ENCODE assay signal across 1 cellular context in genomic region chr4:186240452-186240847, GRCh38.
TF ChIP-seq lines count a peak whose summit lies in the region.

No MANE protein-coding gene starts in this region.

TF ChIP-seq in GM23338, 12 proteins besides CTCF, POLR2A, EP300 and RAD21 (continued from another document):
- TF ChIP-seq, protein P1, sequence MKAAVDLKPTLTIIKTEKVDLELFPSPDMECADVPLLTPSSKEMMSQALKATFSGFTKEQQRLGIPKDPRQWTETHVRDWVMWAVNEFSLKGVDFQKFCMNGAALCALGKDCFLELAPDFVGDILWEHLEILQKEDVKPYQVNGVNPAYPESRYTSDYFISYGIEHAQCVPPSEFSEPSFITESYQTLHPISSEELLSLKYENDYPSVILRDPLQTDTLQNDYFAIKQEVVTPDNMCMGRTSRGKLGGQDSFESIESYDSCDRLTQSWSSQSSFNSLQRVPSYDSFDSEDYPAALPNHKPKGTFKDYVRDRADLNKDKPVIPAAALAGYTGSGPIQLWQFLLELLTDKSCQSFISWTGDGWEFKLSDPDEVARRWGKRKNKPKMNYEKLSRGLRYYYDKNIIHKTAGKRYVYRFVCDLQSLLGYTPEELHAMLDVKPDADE (IDR thresholded peaks at IDR 0.05) = no peak
- TF ChIP-seq EZH2 (IDR thresholded peaks at IDR 0.05; ENCODE audit: low read depth, unreplicated experiment) (no peak), JUNB (IDR thresholded peaks at IDR 0.05; ENCODE audit: unreplicated experiment) (no peak), ZNF331 (CRISPR knock-in tag; IDR thresholded peaks at IDR 0.05; ENCODE audit: low read depth) (no peak), NANOG (IDR thresholded peaks at IDR 0.05; ENCODE audit: borderline replicate concordance) (no peak), REST (IDR thresholded peaks at IDR 0.05; ENCODE audit: unreplicated experiment) (no peak), ZNF114 (CRISPR knock-in tag; IDR thresholded peaks at IDR 0.05) (no peak)
